20 cellular contexts compared by ENCODE assay signal in the genomic region with DNA sequence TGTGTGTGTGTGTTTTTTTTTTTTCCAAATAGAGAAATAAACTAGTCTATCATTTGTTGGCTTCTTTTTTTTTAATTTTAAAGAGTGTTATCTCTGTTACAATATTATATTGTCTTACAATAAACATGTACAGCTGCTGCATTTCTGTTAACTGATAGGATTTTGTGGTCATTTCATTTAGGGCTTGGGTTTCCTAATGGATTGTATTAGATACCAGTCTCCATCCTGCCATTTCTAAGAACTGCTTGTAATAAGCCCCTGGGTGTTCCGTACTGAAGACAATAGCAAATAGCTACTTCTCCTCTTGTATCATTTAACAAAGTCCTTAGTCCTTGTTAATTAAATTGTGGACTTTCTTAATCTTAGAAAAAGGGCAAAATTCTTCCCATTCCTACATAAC. TPM values are rescaled to one million over a fixed set of nuclear protein-coding genes. Genes with fewer than 3 reads are reported as not detected.
"Had no signal": no experiment of that assay in that cellular context is flagged by ENCODE, and none has a peak within 500 bp of the region (broad histone marks: within the 10 kb centered on the region; RNA-seq: fewer than 3 reads in every experiment).

No MANE protein-coding gene starts in this region.

- DNase-seq: activated CD4-positive, alpha-beta T cell treated with anti-CD3 and anti-CD28 coated beads for 4 hours; activated CD8-positive, alpha-beta memory T cell treated with anti-CD3 and anti-CD28 coated beads, Interleukin-2, amount 50 U/mL, for 4 hours; activated CD8-positive, alpha-beta T cell treated with anti-CD3 and anti-CD28 coated beads for 36 hours; activated naive CD4-positive, alpha-beta T cell treated with anti-CD3 and anti-CD28 coated beads, Interleukin-2, amount 50 U/mL, for 16 hours; activated naive CD8-positive, alpha-beta T cell treated with anti-CD3 and anti-CD28 coated beads, Interleukin-2, amount 10 ng/mL, durations not matched to agents 7 days and 5 days; adrenal gland; anterior cingulate cortex; central memory CD4-positive, alpha-beta T cell; NCI-H1092; NCI-H1930; NCI-H345; NCI-H510A; NCI-H526 treated with DMSO at 0.1 percent for 48 hours; Peyer's patch; Right ventricle myocardium superior; T-cell; T-helper 2 cell had no signal

- H3K4me3 ChIP-seq: adrenal gland, K562, Peyer's patch, SJSA1 had no signal

- H3K27me3 ChIP-seq: adrenal gland, Peyer's patch, SJSA1 had no signal

- H3K36me3 ChIP-seq: adrenal gland, Peyer's patch, SJSA1 had no signal

- H3K36me3 Mint-ChIP-seq: activated naive CD8-positive, alpha-beta T cell treated with anti-CD3 and anti-CD28 coated beads, Interleukin-2, amount 10 ng/mL, durations not matched to agents 7 days and 5 days; T-cell had no signal

- H3K27ac Mint-ChIP-seq: activated CD8-positive, alpha-beta T cell treated with anti-CD3 and anti-CD28 coated beads for 36 hours; activated naive CD8-positive, alpha-beta T cell treated with anti-CD3 and anti-CD28 coated beads, Interleukin-2, amount 10 ng/mL, durations not matched to agents 7 days and 5 days; T-cell had no signal

- H3K4me3 Mint-ChIP-seq: activated CD8-positive, alpha-beta T cell treated with anti-CD3 and anti-CD28 coated beads for 36 hours; activated naive CD8-positive, alpha-beta T cell treated with anti-CD3 and anti-CD28 coated beads, Interleukin-2, amount 10 ng/mL, durations not matched to agents 7 days and 5 days; T-cell had no signal

- H3K4me1 Mint-ChIP-seq: activated naive CD8-positive, alpha-beta T cell treated with anti-CD3 and anti-CD28 coated beads, Interleukin-2, amount 10 ng/mL, durations not matched to agents 7 days and 5 days; T-cell had no signal

- H3K27ac ChIP-seq: adrenal gland, Peyer's patch, RWPE1, SJSA1 had no signal

- H3K4me1 ChIP-seq: adrenal gland, Peyer's patch had no signal

- H3K9me3 Mint-ChIP-seq: activated CD8-positive, alpha-beta T cell treated with anti-CD3 and anti-CD28 coated beads for 36 hours; activated naive CD8-positive, alpha-beta T cell treated with anti-CD3 and anti-CD28 coated beads, Interleukin-2, amount 10 ng/mL, durations not matched to agents 7 days and 5 days; T-cell had no signal

- H3K9me3 ChIP-seq: adrenal gland, Peyer's patch, SJSA1 had no signal

RNA-seq across cellular contexts. Expression of a gene that starts 45.7 kb away (rescaled TPM):
- polyA plus RNA-seq: K562 had no signal
